ENCODE assay signal across 10 cellular contexts in genomic region chr9:112752334-112753110, GRCh38. TPM values are rescaled to one million over a fixed set of nuclear protein-coding genes. Genes with fewer than 3 reads are reported as not detected.
DNase-seq lines count a peak whose midpoint lies in the region; ATAC-seq and TF ChIP-seq lines count a peak whose summit lies in the region.
"Had no signal": no experiment of that assay in that cellular context is flagged by ENCODE, and none has a peak within 500 bp of the region (broad histone marks: within the 10 kb centered on the region; RNA-seq: fewer than 3 reads in every experiment).

No MANE protein-coding gene starts in this region.

- H3K9me3 Mint-ChIP-seq in endodermal cell = no peaks in the 10 kb centered on the region

- no peak for TF ChIP-seq CTCF in OCI-LY3 (IDR thresholded peaks at IDR 0.05; ENCODE audit: low read depth, low read length)
- TF ChIP-seq CTCF in endodermal cell (conservative IDR thresholded peaks at IDR 0.05) = no peak
- TF ChIP-seq CTCF in psoas muscle (IDR thresholded peaks at IDR 0.05) = no peak
- no peak for TF ChIP-seq CTCF in heart left ventricle (IDR thresholded peaks at IDR 0.05)

- H3K4me1 Mint-ChIP-seq in endodermal cell = peaks cover 33% of the 10 kb centered on the region

- no peak overlapping the region for H3K27ac Mint-ChIP-seq in endodermal cell

- H4K20me1 ChIP-seq in GM23248 (ENCODE audit: insufficient read depth) (no peaks in the 10 kb centered on the region), OCI-LY3 (ENCODE audit: insufficient read depth, low read length) (no peaks in the 10 kb centered on the region)

- H3K9me2 ChIP-seq in GM23248 (ENCODE audit: insufficient read depth) = no peaks in the 10 kb centered on the region

- peak overlapping the region; percentile 86 for H3K4me3 ChIP-seq in GM23248
- H3K4me3 ChIP-seq in OCI-LY3 (ENCODE audit: low read length) = no peak overlapping the region
- H3K4me3 ChIP-seq in endodermal cell (ENCODE audit: low read length) = peak overlapping the region; percentile 90
- peak overlapping the region; percentile 98 for H3K4me3 ChIP-seq in psoas muscle
- H3K4me3 ChIP-seq in heart left ventricle = peak overlapping the region in 5 of 12 donors; percentile 91 to 98 (median 97)

- ATAC-seq in psoas muscle (no peak), GM21825 (IDR thresholded peaks at IDR 0.05; ENCODE audit: unreplicated experiment) (no peak), heart left ventricle (no peak)

- H3K27me3 ChIP-seq in GM23248 (replicated peaks; ENCODE audit: insufficient read depth) (no peaks in the 10 kb centered on the region), OCI-LY3 (ENCODE audit: low read depth, low read length) (no peaks in the 10 kb centered on the region), endodermal cell (ENCODE audit: control insufficient read depth, insufficient read depth, low read length, poor library complexity, severe bottlenecking) (no peaks in the 10 kb centered on the region), psoas muscle (ENCODE audit: insufficient read depth in 3 of 3, low read length in 2 of 3) (no peaks in the 10 kb centered on the region), heart left ventricle (no peaks in the 10 kb centered on the region)

- peak overlapping the region; percentile 72 for H3K4me3 Mint-ChIP-seq in endodermal cell

- peaks cover 2% of the 10 kb centered on the region for H3K27me3 Mint-ChIP-seq in endodermal cell (ENCODE audit: insufficient read depth)

- H3K9me3 ChIP-seq in GM23248 (ENCODE audit: low read depth) = no peaks in the 10 kb centered on the region
- H3K9me3 ChIP-seq in OCI-LY3 (ENCODE audit: insufficient read depth, low read length) = no peaks in the 10 kb centered on the region
- H3K9me3 ChIP-seq in endodermal cell (ENCODE audit: control insufficient read depth, low read length) = no peaks in the 10 kb centered on the region
- H3K9me3 ChIP-seq in psoas muscle = no peaks in the 10 kb centered on the region
- H3K9me3 ChIP-seq in heart left ventricle = no peaks in the 10 kb centered on the region

- peak overlapping the region; percentile 84; the same call in 1 of the 2 replicates for H3K9ac ChIP-seq in GM23248
- no peak overlapping the region for H3K9ac ChIP-seq in OCI-LY3 (ENCODE audit: low read length)
- H3K9ac ChIP-seq in endodermal cell (ENCODE audit: extremely low read depth, low read length, poor library complexity, severe bottlenecking) = no peak overlapping the region

- peaks cover 55% of the 10 kb centered on the region for H3K4me1 ChIP-seq in GM23248 (ENCODE audit: insufficient read depth)
- H3K4me1 ChIP-seq in OCI-LY3 (ENCODE audit: low read length) = peaks cover 14% of the 10 kb centered on the region
- H3K4me1 ChIP-seq in endodermal cell (ENCODE audit: control insufficient read depth, insufficient read depth, low read length) = peaks cover 13% of the 10 kb centered on the region
- peaks cover 53% of the 10 kb centered on the region for H3K4me1 ChIP-seq in psoas muscle
- peaks cover 0 to 77% (median 37%) of the 10 kb centered on the region in 12 donors for H3K4me1 ChIP-seq in heart left ventricle

- H3K27ac ChIP-seq in GM23248 (peak overlapping the region; percentile 84), OCI-LY3 (ENCODE audit: low read length) (no peak overlapping the region), endodermal cell (ENCODE audit: low read depth, low read length) (no peak overlapping the region), psoas muscle (no peak overlapping the region), heart left ventricle (no peak overlapping the region)
- H3K27ac ChIP-seq: SK-N-MC had no signal

- no peak overlapping the region for H2AFZ ChIP-seq in GM23248
- H2AFZ ChIP-seq in OCI-LY3 (ENCODE audit: low read depth, low read length) = no peak overlapping the region

- intact Hi-C loops in psoas muscle (cut with DNase I) (loop anchor here (5.0 kb wide), 4 partner anchors 35 to 370 kb away; partner anchors contain the start of genes INIP (in 2 of the 2) and HSDL2 (in 1 of the 2)), heart left ventricle (cut with DNase I) (loop anchor here in 1 of 10 donors (5.0 to 10.0 kb wide), 2 partner anchors 35 to 72 kb away; partner anchors contain the start of gene INIP)

- peaks cover 51% of the 10 kb centered on the region for H3K79me2 ChIP-seq in GM23248 (ENCODE audit: insufficient read depth)
- 0 out of 2 replicates have a peak, but pooled peaks cover 9% of the 10 kb centered on the region for H3K79me2 ChIP-seq in OCI-LY3 (ENCODE audit: low read length)

- H3K4me2 ChIP-seq in GM23248 (ENCODE audit: unreplicated experiment) (peak overlapping the region; percentile 82), OCI-LY3 (ENCODE audit: low read length) (peak overlapping the region; percentile 97; the same call in 1 of the 2 replicates)

- peak; percentile 47 for DNase-seq in GM23248
- no peak for DNase-seq in endodermal cell
- DNase-seq in psoas muscle = no peak
- DNase-seq in NCI-H1930 (lab: John Stamatoyannopoulos, UW) = no peak
- no peak for DNase-seq in mesenteric fat pad (ENCODE audit: low spot score)
- no peak for DNase-seq in heart left ventricle
- DNase-seq: NCI-H1105 treated with DMSO at 0.1 percent for 48 hours had no signal

- peaks cover 62% of the 10 kb centered on the region for H3F3A ChIP-seq in GM23248 (ENCODE audit: insufficient read depth)

- in situ Hi-C loops in GM23248 (cut with MboI) = no loop called here

- no peak for TF ChIP-seq POLR2A in heart left ventricle (IDR thresholded peaks at IDR 0.05)

- H3K36me3 ChIP-seq in GM23248 (ENCODE audit: low read depth) = no peaks in the 10 kb centered on the region
- H3K36me3 ChIP-seq in OCI-LY3 (replicated peaks; ENCODE audit: low read depth, low read length) = no peaks in the 10 kb centered on the region
- no peaks in the 10 kb centered on the region for H3K36me3 ChIP-seq in endodermal cell (ENCODE audit: control insufficient read depth, insufficient read depth, low read length)
- H3K36me3 ChIP-seq in psoas muscle (ENCODE audit: insufficient read depth in 1 of 2, low read depth in 1 of 2) = no peaks in the 10 kb centered on the region
- H3K36me3 ChIP-seq in heart left ventricle = no peaks in the 10 kb centered on the region

- no peaks in the 10 kb centered on the region for H3K36me3 Mint-ChIP-seq in endodermal cell (ENCODE audit: low read depth)

- WGBS in GM23248 (ENCODE audit: low coverage in 1 of 2, low lambda C conversion rate in 2 of 2, missing lambda C conversion rate in 2 of 2), 2 experiments = 82% methylated on average over 6 of the region's 6 CpGs
- WGBS in endodermal cell (ENCODE audit: insufficient coverage in 1 of 2, insufficient read length in 1 of 2), 2 experiments = 78 to 81% methylated on average over 6 of the region's 6 CpGs
- 80 to 82% (median 81%) methylated on average over 6 of the region's 6 CpGs for WGBS in psoas muscle, 3 donors
- WGBS in heart left ventricle, 4 donors = 76 to 82% (median 79%) methylated on average over 6 of the region's 6 CpGs

RNA-seq across cellular contexts. Expression of gene SNX30, which starts 2.0 kb away (rescaled TPM):
- 26.7 and 31.2 TPM in 2 replicates for total RNA-seq in GM23248 (2014; rRNA removed; shearing (Covaris generic))
- polyA plus RNA-seq in GM23248 (2016; fragmentation: Nextera tagmentation; extraction: Ambion mirVana) = 7.1 and 8.5 TPM in 2 replicates
- total RNA-seq in endodermal cell = 10 to 100 TPM; 11.8 to 14.8 TPM
- 11.6 TPM for polyA plus RNA-seq in endodermal cell (2013, experiment 1 of 2)
- 13.8 TPM for polyA plus RNA-seq in endodermal cell (2013, experiment 2 of 2)
- total RNA-seq in psoas muscle = 1 to 10 TPM; 1.6 to 2.8 (median 2.3) TPM
- polyA plus RNA-seq in psoas muscle = 1 to 10 TPM in 2 of 3 donors, under 1 TPM in 1; 0.55 to 1.4 (median 1.3) TPM
- 13.9 TPM for total RNA-seq in mesenteric fat pad
- 10 to 100 TPM in 1 of 9 donors, 1 to 10 TPM in 8; 3.2 to 10.3 (median 4.1) TPM for total RNA-seq in heart left ventricle
- polyA plus RNA-seq in heart left ventricle = 1 to 10 TPM in 1 of 2 donors, under 1 TPM in 1; 0.95 to 3.0 TPM

RNA-seq across cellular contexts. Expression of gene INIP, which starts 34.6 kb away (rescaled TPM):
- 18.5 and 22.9 TPM in 2 replicates for total RNA-seq in GM23248 (2014; rRNA removed; shearing (Covaris generic))
- polyA plus RNA-seq in GM23248 (2016; fragmentation: Nextera tagmentation; extraction: Ambion mirVana) (29.7 and 33.4 TPM in 2 replicates), psoas muscle (10 to 100 TPM in 2 of 3 donors, 1 to 10 TPM in 1; 3.7 to 17.2 (median 11.1) TPM), heart left ventricle (10 to 100 TPM in 1 of 2 donors, 1 to 10 TPM in 1; 4.3 to 17.8 TPM)
- total RNA-seq in endodermal cell (10 to 100 TPM; 16.1 to 19.3 TPM), psoas muscle (10 to 100 TPM in 1 of 4 donors, 1 to 10 TPM in 3; 8.1 to 10.2 (median 9.0) TPM), mesenteric fat pad (17.2 TPM), heart left ventricle (10 to 100 TPM in 7 of 9 donors, 1 to 10 TPM in 2; 7.7 to 18.2 (median 12.7) TPM)
- polyA plus RNA-seq in endodermal cell (2013, experiment 1 of 2) = 21.9 TPM
- polyA plus RNA-seq in endodermal cell (2013, experiment 2 of 2) = 20.0 TPM
